In genomic region chr11:60204922-60205321, GRCh38 we compare ENCODE assay signal across 19 cellular contexts. TPM values are rescaled to one million over a fixed set of nuclear protein-coding genes. Genes with fewer than 3 reads are reported as not detected.
DNase-seq lines count a peak whose midpoint lies in the region; ATAC-seq and TF ChIP-seq lines count a peak whose summit lies in the region.
"Had no signal": no experiment of that assay in that cellular context is flagged by ENCODE, and none has a peak within 500 bp of the region (broad histone marks: within the 10 kb centered on the region; RNA-seq: fewer than 3 reads in every experiment).

No MANE protein-coding gene starts in this region.

- H3K4me3 Mint-ChIP-seq in activated CD8-positive, alpha-beta memory T cell treated with anti-CD3 and anti-CD28 coated beads, Interleukin-2, amount 10 ng/mL, durations not matched to agents 7 days and 5 days: no peak overlapping the region
- H3K4me3 Mint-ChIP-seq: activated naive CD8-positive, alpha-beta T cell; B cell; effector memory CD8-positive, alpha-beta T cell had no signal

- H3K36me3 Mint-ChIP-seq in activated CD8-positive, alpha-beta memory T cell treated with anti-CD3 and anti-CD28 coated beads, Interleukin-2, amount 10 ng/mL, durations not matched to agents 7 days and 5 days: no peaks in the 10 kb centered on the region
- H3K36me3 Mint-ChIP-seq: activated naive CD8-positive, alpha-beta T cell had no signal

- ATAC-seq in GM18861 (IDR thresholded peaks at IDR 0.05; ENCODE audit: unreplicated experiment) (peak; percentile 61), HG02852 (IDR thresholded peaks at IDR 0.05; ENCODE audit: unreplicated experiment) (peak; percentile 68), HG03457 (IDR thresholded peaks at IDR 0.05; ENCODE audit: unreplicated experiment) (no peak)
- no peak for ATAC-seq in activated CD8-positive, alpha-beta memory T cell treated with anti-CD3 and anti-CD28 coated beads, Interleukin-2, amount 10 ng/mL, durations not matched to agents 7 days and 5 days
- ATAC-seq: effector memory CD8-positive, alpha-beta T cell; sciatic nerve had no signal

- H3K27me3 Mint-ChIP-seq in activated CD8-positive, alpha-beta memory T cell treated with anti-CD3 and anti-CD28 coated beads, Interleukin-2, amount 10 ng/mL, durations not matched to agents 7 days and 5 days: peaks cover 8% of the 10 kb centered on the region
- H3K27me3 Mint-ChIP-seq: B cell had no signal

- H3K4me3 ChIP-seq in fibroblast of pulmonary artery (replicated peaks; ENCODE audit: low read depth, low read length): no peak overlapping the region
- H3K4me3 ChIP-seq: testis had no signal

- TF ChIP-seq CTCF in fibroblast of pulmonary artery (IDR thresholded peaks at IDR 0.05; ENCODE audit: low read length, missing control alignments): no peak

- no peak overlapping the region for H3K27ac Mint-ChIP-seq in activated CD8-positive, alpha-beta memory T cell treated with anti-CD3 and anti-CD28 coated beads, Interleukin-2, amount 10 ng/mL, durations not matched to agents 7 days and 5 days
- H3K27ac Mint-ChIP-seq: activated naive CD8-positive, alpha-beta T cell; B cell; effector memory CD8-positive, alpha-beta T cell had no signal

- H3K9me3 Mint-ChIP-seq in activated CD8-positive, alpha-beta memory T cell treated with anti-CD3 and anti-CD28 coated beads, Interleukin-2, amount 10 ng/mL, durations not matched to agents 7 days and 5 days (ENCODE audit: low read depth): no peaks in the 10 kb centered on the region
- H3K9me3 Mint-ChIP-seq: effector memory CD8-positive, alpha-beta T cell had no signal

- peak; percentile 91 for DNase-seq in NOMO-1 treated with DMSO at 0.1 percent for 48 hours (lab: John Stamatoyannopoulos, UW; ENCODE audit: unreplicated experiment)
- peak; percentile 1 for DNase-seq in fibroblast of pulmonary artery (ENCODE audit: low read depth)
- no peak for DNase-seq in HT-29 (ENCODE audit: low spot score)
- no peak for DNase-seq in activated CD8-positive, alpha-beta memory T cell treated with anti-CD3 and anti-CD28 coated beads, Interleukin-2, amount 10 ng/mL, durations not matched to agents 7 days and 5 days
- DNase-seq: activated CD4-positive, CD25-positive, alpha-beta regulatory T cell treated with anti-CD3 and anti-CD28 coated beads, Interleukin-2, amount 50 U/mL, for 72 hours; effector memory CD8-positive, alpha-beta T cell; NCI-H2029; NCI-H524; nucleus accumbens; RPMI8226; stimulated activated CD4-positive, alpha-beta T cell treated with anti-CD3 and anti-CD28 coated beads, Interleukin-1b, Interleukin-23, amount 100 ng/mL, for 48 hours; testis had no signal

- CTCF ChIA-PET in activated CD8-positive, alpha-beta memory T cell treated with anti-CD3 and anti-CD28 coated beads, Interleukin-2, amount 10 ng/mL, durations not matched to agents 7 days and 5 days (lab: Charles Lee): no interaction called here

- no peaks in the 10 kb centered on the region for H3K4me1 Mint-ChIP-seq in activated CD8-positive, alpha-beta memory T cell treated with anti-CD3 and anti-CD28 coated beads, Interleukin-2, amount 10 ng/mL, durations not matched to agents 7 days and 5 days

RNA-seq across cellular contexts. Expression of gene MS4A6A, which starts 22.0 kb away (rescaled TPM):
- not detected in 2 replicates for total RNA-seq in HT-29 (2014; rRNA removed; shearing (Covaris generic))
- not detected for total RNA-seq in activated CD8-positive, alpha-beta memory T cell treated with anti-CD3 and anti-CD28 coated beads, Interleukin-2, amount 10 ng/mL, durations not matched to agents 7 days and 5 days
- total RNA-seq: T-helper 1 cell treated with Interleukin-12 subunit alpha and Interleukin-12 subunit beta and Interleukin-4 antibody, amounts not matched to agents 30 ng/mL and 1 ng/mL, for 36 hours had no signal

RNA-seq across cellular contexts. Expression of gene MS4A4E, which starts 38.0 kb away (rescaled TPM):
- 0.43 TPM in 1 of 2 replicates, not detected in the other for total RNA-seq in HT-29 (2014; rRNA removed; shearing (Covaris generic))
- total RNA-seq in activated CD8-positive, alpha-beta memory T cell treated with anti-CD3 and anti-CD28 coated beads, Interleukin-2, amount 10 ng/mL, durations not matched to agents 7 days and 5 days: not detected
- total RNA-seq: T-helper 1 cell treated with Interleukin-12 subunit alpha and Interleukin-12 subunit beta and Interleukin-4 antibody, amounts not matched to agents 30 ng/mL and 1 ng/mL, for 36 hours had no signal

Comparison
In these comparisons a context has a peak if more than half of its experiments do, and no peak if none do; other contexts are left out.
1. ATAC-seq: peak in GM18861 (single experiment) and HG02852 (single experiment); none in activated CD8-positive, alpha-beta memory T cell treated with anti-CD3 and anti-CD28 coated beads, Interleukin-2, amount 10 ng/mL, durations not matched to agents 7 days and 5 days (single experiment) and HG03457 (single experiment).
2. DNase-seq: peak in NOMO-1 treated with DMSO at 0.1 percent for 48 hours (single experiment) and fibroblast of pulmonary artery (single experiment); none in HT-29 (single experiment) and activated CD8-positive, alpha-beta memory T cell treated with anti-CD3 and anti-CD28 coated beads, Interleukin-2, amount 10 ng/mL, durations not matched to agents 7 days and 5 days (single experiment).